24 cellular contexts compared by ENCODE assay signal in the genomic region with DNA sequence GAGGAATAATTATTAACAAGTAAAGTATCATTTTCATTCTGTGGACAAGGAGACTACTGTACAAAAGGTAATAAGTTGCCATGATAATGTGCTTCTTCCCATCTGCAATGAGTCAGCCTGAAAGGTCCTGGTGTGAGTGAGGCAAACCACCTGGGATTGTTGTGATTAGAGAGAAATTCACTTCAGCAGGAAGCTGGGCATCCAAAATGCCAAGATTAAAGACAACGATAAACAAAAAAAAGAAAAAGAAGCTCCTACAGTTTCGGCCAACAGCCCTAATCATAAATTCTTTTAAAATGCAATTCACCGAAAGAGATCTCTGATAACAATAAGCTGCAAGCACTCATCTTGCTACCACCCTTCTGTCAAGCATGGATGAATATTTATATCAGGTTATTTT.
DNase-seq lines count a peak whose midpoint lies in the region; ATAC-seq and TF ChIP-seq lines count a peak whose summit lies in the region.
"Had no signal": no experiment of that assay in that cellular context is flagged by ENCODE, and none has a peak within 500 bp of the region (broad histone marks: within the 10 kb centered on the region; RNA-seq: fewer than 3 reads in every experiment).

No MANE protein-coding gene starts in this region.

- peak; percentile 76 for ATAC-seq in GM19463 (IDR thresholded peaks at IDR 0.05; ENCODE audit: unreplicated experiment)
- ATAC-seq in SK-N-SH treated with all-trans-retinoic acid at 6 μM for 48 hours, result peak; percentile 74
- no peak for ATAC-seq in GM19452 (IDR thresholded peaks at IDR 0.05; ENCODE audit: unreplicated experiment)
- ATAC-seq: CD8-positive, alpha-beta T cell; stimulated activated naive CD8-positive, alpha-beta T cell treated with anti-CD3 and anti-CD28 coated beads, Interleukin-15, Interleukin-2, amounts not matched to agents 100 U/mL and 50 U/mL, for 24 hours had no signal

- H3K4me3 Mint-ChIP-seq in mesothelial cell of epicardium, result no peak overlapping the region
- H3K4me3 Mint-ChIP-seq: activated naive CD8-positive, alpha-beta T cell treated with anti-CD3 and anti-CD28 coated beads, Interleukin-2, amount 10 ng/mL, durations not matched to agents 7 days and 5 days; B cell; CD8-positive, alpha-beta T cell; nephron progenitor cell; T-helper 1 cell treated with Interleukin-12 subunit alpha and Interleukin-12 subunit beta and Interleukin-4 antibody, amounts not matched to agents 30 μg/mL and 1 μg/mL, for 36 hours had no signal

- peak overlapping the region; percentile 2 for H3K27ac Mint-ChIP-seq in mesothelial cell of epicardium
- H3K27ac Mint-ChIP-seq: activated naive CD8-positive, alpha-beta T cell treated with anti-CD3 and anti-CD28 coated beads, Interleukin-2, amount 10 ng/mL, durations not matched to agents 7 days and 5 days; B cell; CD8-positive, alpha-beta T cell; nephron progenitor cell; T-helper 1 cell treated with Interleukin-12 subunit alpha and Interleukin-12 subunit beta and Interleukin-4 antibody, amounts not matched to agents 30 μg/mL and 1 μg/mL, for 36 hours had no signal

- TF ChIP-seq CTCF in mesothelial cell of epicardium (IDR thresholded peaks at IDR 0.05; ENCODE audit: unreplicated experiment), result no peak

- H3K9me3 Mint-ChIP-seq in mesothelial cell of epicardium, result peaks cover 6% of the 10 kb centered on the region

- DNase-seq in Caki2 (ENCODE audit: low read depth) (peak; percentile 71), mesothelial cell of epicardium (ENCODE audit: low spot score in 2 of 2, unreplicated experiment in 2 of 2) (no peak), erythroblast (lab: John Stamatoyannopoulos, UW) (no peak), middle frontal gyrus (ENCODE audit: extremely low spot score, low spot score) (no peak)
- DNase-seq: activated gamma-delta T cell treated with Interleukin-2 at 50 U/mL for 16 hours; activated naive CD8-positive, alpha-beta T cell treated with anti-CD3 and anti-CD28 coated beads, Interleukin-2, amount 10 ng/mL, durations not matched to agents 7 days and 5 days; activated T-cell treated with anti-CD3 and anti-CD28 coated beads, Interleukin-2, amount 50 U/mL, for 48 hours; aorta; CD8-positive, alpha-beta T cell; cortex of kidney; effector memory CD4-positive, alpha-beta T cell; GOT3; KG1; NCI-H1092 treated with DMSO at 0.1 percent for 48 hours; NCI-H2029; NCI-H510A treated with DMSO at 0.1 percent for 48 hours; nephron progenitor cell; pancreas; stimulated activated naive CD8-positive, alpha-beta T cell treated with anti-CD3 and anti-CD28 coated beads, Interleukin-15, Interleukin-2, amounts not matched to agents 100 U/mL and 50 U/mL, for 24 hours had no signal

- in situ Hi-C loops in Caki2 (cut with HindIII; ENCODE audit: low pct_unique_long_range_greater_than_20kb, low sequenced_read_pairs), result no loop called here

- no peaks in the 10 kb centered on the region for H3K36me3 Mint-ChIP-seq in mesothelial cell of epicardium
- H3K36me3 Mint-ChIP-seq: activated naive CD8-positive, alpha-beta T cell treated with anti-CD3 and anti-CD28 coated beads, Interleukin-2, amount 10 ng/mL, durations not matched to agents 7 days and 5 days; CD8-positive, alpha-beta T cell had no signal

- peaks cover 2% of the 10 kb centered on the region for H3K27me3 Mint-ChIP-seq in mesothelial cell of epicardium (ENCODE audit: low read depth)
- H3K27me3 Mint-ChIP-seq: activated naive CD8-positive, alpha-beta T cell treated with anti-CD3 and anti-CD28 coated beads, Interleukin-2, amount 10 ng/mL, durations not matched to agents 7 days and 5 days had no signal

- peaks cover 16% of the 10 kb centered on the region for H3K4me1 Mint-ChIP-seq in mesothelial cell of epicardium
- H3K4me1 Mint-ChIP-seq: activated naive CD8-positive, alpha-beta T cell treated with anti-CD3 and anti-CD28 coated beads, Interleukin-2, amount 10 ng/mL, durations not matched to agents 7 days and 5 days; B cell; nephron progenitor cell had no signal

- TF ChIP-seq POLR2A in erythroblast (IDR thresholded peaks at IDR 0.05; ENCODE audit: low read length), result no peak

TF ChIP-seq in SK-N-SH treated with all-trans-retinoic acid at 6 μM for 48 hours, 23 proteins besides CTCF, POLR2A, EP300 and RAD21:
- TF ChIP-seq, protein P1, sequence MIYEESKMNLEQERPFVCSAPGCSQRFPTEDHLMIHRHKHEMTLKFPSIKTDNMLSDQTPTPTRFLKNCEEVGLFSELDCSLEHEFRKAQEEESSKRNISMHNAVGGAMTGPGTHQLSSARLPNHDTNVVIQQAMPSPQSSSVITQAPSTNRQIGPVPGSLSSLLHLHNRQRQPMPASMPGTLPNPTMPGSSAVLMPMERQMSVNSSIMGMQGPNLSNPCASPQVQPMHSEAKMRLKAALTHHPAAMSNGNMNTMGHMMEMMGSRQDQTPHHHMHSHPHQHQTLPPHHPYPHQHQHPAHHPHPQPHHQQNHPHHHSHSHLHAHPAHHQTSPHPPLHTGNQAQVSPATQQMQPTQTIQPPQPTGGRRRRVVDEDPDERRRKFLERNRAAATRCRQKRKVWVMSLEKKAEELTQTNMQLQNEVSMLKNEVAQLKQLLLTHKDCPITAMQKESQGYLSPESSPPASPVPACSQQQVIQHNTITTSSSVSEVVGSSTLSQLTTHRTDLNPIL (CRISPR knock-in tag; IDR thresholded peaks at IDR 0.05; ENCODE audit: low read depth), result no peak
- no peak for TF ChIP-seq ZNF70 (CRISPR knock-in tag; IDR thresholded peaks at IDR 0.05)
- TF ChIP-seq ISL1 (CRISPR knock-in tag; IDR thresholded peaks at IDR 0.05), result peak; percentile 74
- no peak for TF ChIP-seq TOX (CRISPR knock-in tag; IDR thresholded peaks at IDR 0.05; ENCODE audit: borderline replicate concordance)
- TF ChIP-seq ARNTL (CRISPR knock-in tag; IDR thresholded peaks at IDR 0.05; ENCODE audit: borderline replicate concordance, low read depth), result no peak
- TF ChIP-seq, protein P2, sequence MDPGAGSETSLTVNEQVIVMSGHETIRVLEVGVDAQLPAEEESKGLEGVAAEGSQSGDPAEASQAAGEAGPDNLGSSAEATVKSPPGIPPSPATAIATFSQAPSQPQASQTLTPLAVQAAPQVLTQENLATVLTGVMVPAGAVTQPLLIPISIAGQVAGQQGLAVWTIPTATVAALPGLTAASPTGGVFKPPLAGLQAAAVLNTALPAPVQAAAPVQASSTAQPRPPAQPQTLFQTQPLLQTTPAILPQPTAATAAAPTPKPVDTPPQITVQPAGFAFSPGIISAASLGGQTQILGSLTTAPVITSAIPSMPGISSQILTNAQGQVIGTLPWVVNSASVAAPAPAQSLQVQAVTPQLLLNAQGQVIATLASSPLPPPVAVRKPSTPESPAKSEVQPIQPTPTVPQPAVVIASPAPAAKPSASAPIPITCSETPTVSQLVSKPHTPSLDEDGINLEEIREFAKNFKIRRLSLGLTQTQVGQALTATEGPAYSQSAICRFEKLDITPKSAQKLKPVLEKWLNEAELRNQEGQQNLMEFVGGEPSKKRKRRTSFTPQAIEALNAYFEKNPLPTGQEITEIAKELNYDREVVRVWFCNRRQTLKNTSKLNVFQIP (CRISPR knock-in tag; IDR thresholded peaks at IDR 0.05; ENCODE audit: borderline replicate concordance, low read depth), result no peak
- no peak for TF ChIP-seq ZC3H10 (CRISPR knock-in tag; IDR thresholded peaks at IDR 0.05)
- no peak for TF ChIP-seq ZNF565 (CRISPR knock-in tag; conservative IDR thresholded peaks at IDR 0.05; ENCODE audit: low read depth)
- no peak for TF ChIP-seq PPARA (CRISPR knock-in tag; IDR thresholded peaks at IDR 0.05; ENCODE audit: borderline replicate concordance)
- TF ChIP-seq, protein P3, sequence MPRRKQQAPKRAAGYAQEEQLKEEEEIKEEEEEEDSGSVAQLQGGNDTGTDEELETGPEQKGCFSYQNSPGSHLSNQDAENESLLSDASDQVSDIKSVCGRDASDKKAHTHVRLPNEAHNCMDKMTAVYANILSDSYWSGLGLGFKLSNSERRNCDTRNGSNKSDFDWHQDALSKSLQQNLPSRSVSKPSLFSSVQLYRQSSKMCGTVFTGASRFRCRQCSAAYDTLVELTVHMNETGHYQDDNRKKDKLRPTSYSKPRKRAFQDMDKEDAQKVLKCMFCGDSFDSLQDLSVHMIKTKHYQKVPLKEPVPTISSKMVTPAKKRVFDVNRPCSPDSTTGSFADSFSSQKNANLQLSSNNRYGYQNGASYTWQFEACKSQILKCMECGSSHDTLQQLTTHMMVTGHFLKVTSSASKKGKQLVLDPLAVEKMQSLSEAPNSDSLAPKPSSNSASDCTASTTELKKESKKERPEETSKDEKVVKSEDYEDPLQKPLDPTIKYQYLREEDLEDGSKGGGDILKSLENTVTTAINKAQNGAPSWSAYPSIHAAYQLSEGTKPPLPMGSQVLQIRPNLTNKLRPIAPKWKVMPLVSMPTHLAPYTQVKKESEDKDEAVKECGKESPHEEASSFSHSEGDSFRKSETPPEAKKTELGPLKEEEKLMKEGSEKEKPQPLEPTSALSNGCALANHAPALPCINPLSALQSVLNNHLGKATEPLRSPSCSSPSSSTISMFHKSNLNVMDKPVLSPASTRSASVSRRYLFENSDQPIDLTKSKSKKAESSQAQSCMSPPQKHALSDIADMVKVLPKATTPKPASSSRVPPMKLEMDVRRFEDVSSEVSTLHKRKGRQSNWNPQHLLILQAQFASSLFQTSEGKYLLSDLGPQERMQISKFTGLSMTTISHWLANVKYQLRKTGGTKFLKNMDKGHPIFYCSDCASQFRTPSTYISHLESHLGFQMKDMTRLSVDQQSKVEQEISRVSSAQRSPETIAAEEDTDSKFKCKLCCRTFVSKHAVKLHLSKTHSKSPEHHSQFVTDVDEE (CRISPR knock-in tag; IDR thresholded peaks at IDR 0.05), result peak; percentile 58; the same call in 1 of the 2 replicates
- TF ChIP-seq, protein P4, sequence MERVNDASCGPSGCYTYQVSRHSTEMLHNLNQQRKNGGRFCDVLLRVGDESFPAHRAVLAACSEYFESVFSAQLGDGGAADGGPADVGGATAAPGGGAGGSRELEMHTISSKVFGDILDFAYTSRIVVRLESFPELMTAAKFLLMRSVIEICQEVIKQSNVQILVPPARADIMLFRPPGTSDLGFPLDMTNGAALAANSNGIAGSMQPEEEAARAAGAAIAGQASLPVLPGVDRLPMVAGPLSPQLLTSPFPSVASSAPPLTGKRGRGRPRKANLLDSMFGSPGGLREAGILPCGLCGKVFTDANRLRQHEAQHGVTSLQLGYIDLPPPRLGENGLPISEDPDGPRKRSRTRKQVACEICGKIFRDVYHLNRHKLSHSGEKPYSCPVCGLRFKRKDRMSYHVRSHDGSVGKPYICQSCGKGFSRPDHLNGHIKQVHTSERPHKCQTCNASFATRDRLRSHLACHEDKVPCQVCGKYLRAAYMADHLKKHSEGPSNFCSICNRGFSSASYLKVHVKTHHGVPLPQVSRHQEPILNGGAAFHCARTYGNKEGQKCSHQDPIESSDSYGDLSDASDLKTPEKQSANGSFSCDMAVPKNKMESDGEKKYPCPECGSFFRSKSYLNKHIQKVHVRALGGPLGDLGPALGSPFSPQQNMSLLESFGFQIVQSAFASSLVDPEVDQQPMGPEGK (CRISPR knock-in tag; IDR thresholded peaks at IDR 0.05; ENCODE audit: borderline replicate concordance), result no peak
- no peak for TF ChIP-seq ZFP3 (CRISPR knock-in tag; IDR thresholded peaks at IDR 0.05)
- TF ChIP-seq SNAI2 (CRISPR knock-in tag; IDR thresholded peaks at IDR 0.05), result no peak
